In the genomic region with DNA sequence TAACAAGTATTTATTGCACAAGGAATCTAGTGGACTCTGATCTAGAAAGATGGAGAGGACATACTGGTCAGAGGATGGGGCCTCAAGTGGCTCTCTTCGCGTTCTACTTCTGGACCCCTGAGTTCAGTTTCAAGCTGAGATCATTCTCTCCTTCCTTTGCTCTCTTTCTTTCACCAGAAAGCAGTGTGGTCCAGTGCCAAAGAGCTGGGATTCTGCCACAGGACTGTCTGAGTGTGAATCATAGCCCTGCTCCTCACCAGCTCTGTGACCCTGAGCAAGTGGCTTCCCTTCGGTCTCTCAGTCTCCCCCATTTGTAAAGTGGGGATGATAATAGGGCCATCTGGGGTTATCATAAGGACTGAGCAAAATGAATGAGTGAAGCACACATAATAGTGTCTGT, we compare ENCODE assay signal across 13 cellular contexts.
"Had no signal": no experiment of that assay in that cellular context is flagged by ENCODE, and none has a peak within 500 bp of the region (broad histone marks: within the 10 kb centered on the region; RNA-seq: fewer than 3 reads in every experiment).

No MANE protein-coding gene starts in this region.

- H3K4me3 ChIP-seq: colonic mucosa, esophagus squamous epithelium, hepatocyte, skin epidermis, stomach, thoracic aorta had no signal

- H3K27me3 ChIP-seq: colonic mucosa, esophagus squamous epithelium, hepatocyte, stomach had no signal

- H2AFZ ChIP-seq: hepatocyte had no signal

- H3K4me1 ChIP-seq: colonic mucosa had no signal

- DNase-seq: activated CD4-positive, alpha-beta memory T cell treated with anti-CD3 and anti-CD28 coated beads, Interleukin-2, amount 10 ng/mL, durations not matched to agents 7 days and 5 days; activated gamma-delta T cell; activated T-cell treated with anti-CD3 and anti-CD28 coated beads, Interleukin-2, amount 50 U/mL, for 48 hours; anterior cingulate cortex; colonic mucosa; esophagus squamous epithelium; kidney glomerular epithelial cell; stomach; T-helper 9 cell had no signal

- H3K9me3 ChIP-seq: colonic mucosa, esophagus squamous epithelium, stomach, thoracic aorta had no signal

- H3K79me2 ChIP-seq: hepatocyte had no signal

- H3K4me2 ChIP-seq: hepatocyte had no signal

- H3K36me3 ChIP-seq: colonic mucosa, esophagus squamous epithelium, stomach, thoracic aorta had no signal

- H3K27ac ChIP-seq: colonic mucosa, esophagus squamous epithelium, hepatocyte, skin epidermis, stomach, thoracic aorta, VCaP had no signal
